In the genomic region with DNA sequence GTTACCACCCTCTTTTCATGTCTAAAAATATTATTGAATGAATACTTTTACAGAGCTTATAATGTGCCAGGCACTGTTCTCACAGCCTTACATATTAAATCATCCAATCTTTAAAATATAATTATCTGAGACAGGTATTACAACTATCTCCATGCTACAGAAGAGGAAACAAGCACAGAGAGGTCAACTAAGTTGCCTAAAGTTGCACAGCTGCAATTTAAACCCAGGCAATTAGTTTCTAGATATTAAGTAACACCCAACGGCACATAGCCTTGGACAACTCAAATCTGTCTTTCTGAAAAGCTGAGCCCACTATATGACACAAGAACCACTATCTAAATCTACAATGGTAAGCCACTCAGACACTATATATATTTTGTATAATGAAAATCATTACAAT, we compare ENCODE assay signal across 23 cellular contexts.
"Had no signal": no experiment of that assay in that cellular context is flagged by ENCODE, and none has a peak within 500 bp of the region (broad histone marks: within the 10 kb centered on the region; RNA-seq: fewer than 3 reads in every experiment).

No MANE protein-coding gene starts in this region.

- DNase-seq: Kasumi-1, MV-4-11, NCI-H1048, NCI-H1105, NCI-H1436, NCI-H187, NCI-H2029, NCI-H2081 treated with DMSO at 0.1 percent for 48 hours, NCI-H2171, NCI-H226, NCI-H446, NCI-H510A, NCI-H524 treated with DMSO at 0.1 percent for 48 hours, NCI-H69, NCI-H774, PC-3, SHP77 treated with DMSO at 0.1 percent for 48 hours, SJCRH30 had no signal

- FAIRE-seq: HepG2 had no signal

- H3K9me3 ChIP-seq: SJCRH30 had no signal

- H3K27me3 ChIP-seq: SJCRH30 had no signal

- H3K9ac ChIP-seq: KMS-11 had no signal

- ATAC-seq: HepG2, Panc1, PC-3, SK-N-SH treated with all-trans-retinoic acid at 6 μM for 48 hours had no signal

- H3K4me2 ChIP-seq: KMS-11 had no signal

- H3K4me3 ChIP-seq: SJCRH30 had no signal

- H3K4me1 ChIP-seq: SJCRH30 had no signal

- H3K36me3 ChIP-seq: SJCRH30 had no signal

- H3K27ac ChIP-seq: KMS-11, RWPE1, SJCRH30 had no signal
